Comparison of ENCODE assay signal across 8 cellular contexts in genomic region chr1:38029725-38030511, GRCh38. TPM values are rescaled to one million over a fixed set of nuclear protein-coding genes. Genes with fewer than 3 reads are reported as not detected.
DNase-seq lines count a peak whose midpoint lies in the region; ATAC-seq, FAIRE-seq and TF ChIP-seq lines count a peak whose summit lies in the region.

No MANE protein-coding gene starts in this region.

- peak; percentile 80 for DNase-seq in GM13976 (ENCODE audit: low spot score)
- DNase-seq in RCC 7860 (ENCODE audit: low spot score) = peak; percentile 86
- DNase-seq in activated naive CD8-positive, alpha-beta T cell treated with anti-CD3 and anti-CD28 coated beads, Interleukin-2, amount 10 ng/mL, durations not matched to agents 7 days and 5 days = no peak
- DNase-seq in kidney tubule cell (ENCODE audit: low spot score) = peak; percentile 84
- DNase-seq in stimulated activated CD8-positive, alpha-beta memory T cell treated with anti-CD3 and anti-CD28 coated beads, Interleukin-4, amount 100 ng/mL, for 24 hours (ENCODE audit: low read depth) = peak; percentile 62
- DNase-seq in effector CD8-positive, alpha-beta T cell (lab: John Stamatoyannopoulos, UW) = no peak
- DNase-seq in OCI-M2 (lab: John Stamatoyannopoulos, UW; ENCODE audit: unreplicated experiment) = no peak

- POLR2A ChIA-PET in activated naive CD8-positive, alpha-beta T cell treated with anti-CD3 and anti-CD28 coated beads, Interleukin-2, amount 10 ng/mL, durations not matched to agents 7 days and 5 days (lab: Charles Lee) = no interaction called here

- ATAC-seq in HG02610 (IDR thresholded peaks at IDR 0.05; ENCODE audit: unreplicated experiment) = peak; percentile 47
- peak; percentile 70 for ATAC-seq in activated naive CD8-positive, alpha-beta T cell treated with anti-CD3 and anti-CD28 coated beads, Interleukin-2, amount 10 ng/mL, durations not matched to agents 7 days and 5 days (ENCODE audit: low read depth)

- no peak for TF ChIP-seq CTCF in GM13976 (IDR thresholded peaks at IDR 0.05; ENCODE audit: borderline replicate concordance, control extremely low read depth, extremely low read depth, insufficient read depth, missing control alignments)

- no peaks in the 10 kb centered on the region for H3K36me3 Mint-ChIP-seq in activated naive CD8-positive, alpha-beta T cell treated with anti-CD3 and anti-CD28 coated beads, Interleukin-2, amount 10 ng/mL, durations not matched to agents 7 days and 5 days

- H3K9me3 Mint-ChIP-seq in activated naive CD8-positive, alpha-beta T cell treated with anti-CD3 and anti-CD28 coated beads, Interleukin-2, amount 10 ng/mL, durations not matched to agents 7 days and 5 days = no peaks in the 10 kb centered on the region

- FAIRE-seq in RCC 7860 (lab: Jason Lieb, UNC) = peak; percentile 63

- peak overlapping the region; percentile 68 for H3K27ac Mint-ChIP-seq in activated naive CD8-positive, alpha-beta T cell treated with anti-CD3 and anti-CD28 coated beads, Interleukin-2, amount 10 ng/mL, durations not matched to agents 7 days and 5 days

- H3K27me3 Mint-ChIP-seq in activated naive CD8-positive, alpha-beta T cell treated with anti-CD3 and anti-CD28 coated beads, Interleukin-2, amount 10 ng/mL, durations not matched to agents 7 days and 5 days = peaks cover 3% of the 10 kb centered on the region

- in situ Hi-C loops in GM13976 (cut with MboI; ENCODE audit: low sequenced_read_pairs, unreplicated experiment) = loop anchor here (10.0 to 25.0 kb wide), 2 partner anchors 555 to 782 kb away; no protein-coding TSS in a partner anchor

- peaks cover 30% of the 10 kb centered on the region for H3K4me1 Mint-ChIP-seq in activated naive CD8-positive, alpha-beta T cell treated with anti-CD3 and anti-CD28 coated beads, Interleukin-2, amount 10 ng/mL, durations not matched to agents 7 days and 5 days

- peak overlapping the region; percentile 54 for H3K4me3 Mint-ChIP-seq in activated naive CD8-positive, alpha-beta T cell treated with anti-CD3 and anti-CD28 coated beads, Interleukin-2, amount 10 ng/mL, durations not matched to agents 7 days and 5 days

RNA-seq across cellular contexts. Expression of gene POU3F1, which starts 16.7 kb away (rescaled TPM):
- total RNA-seq in activated naive CD8-positive, alpha-beta T cell treated with anti-CD3 and anti-CD28 coated beads, Interleukin-2, amount 10 ng/mL, durations not matched to agents 7 days and 5 days = under 1 TPM; 0.83 to 0.88 TPM

RNA-seq across cellular contexts. Expression of gene UTP11, which starts 17.4 kb away (rescaled TPM):
- 10 to 100 TPM; 27.5 to 28.8 TPM for total RNA-seq in activated naive CD8-positive, alpha-beta T cell treated with anti-CD3 and anti-CD28 coated beads, Interleukin-2, amount 10 ng/mL, durations not matched to agents 7 days and 5 days

RNA-seq across cellular contexts. Expression of gene FHL3, which starts 24.6 kb away (rescaled TPM):
- total RNA-seq in activated naive CD8-positive, alpha-beta T cell treated with anti-CD3 and anti-CD28 coated beads, Interleukin-2, amount 10 ng/mL, durations not matched to agents 7 days and 5 days = 10 to 100 TPM; 14.6 to 14.7 TPM

RNA-seq across cellular contexts. Expression of gene SF3A3, which starts 40.1 kb away (rescaled TPM):
- total RNA-seq in activated naive CD8-positive, alpha-beta T cell treated with anti-CD3 and anti-CD28 coated beads, Interleukin-2, amount 10 ng/mL, durations not matched to agents 7 days and 5 days = 10 to 100 TPM; 67.8 to 70.9 TPM

Comparison
In these comparisons a context has a peak if more than half of its experiments do, and no peak if none do; other contexts are left out.
1. DNase-seq: peak in GM13976 (single experiment), RCC 7860 (single experiment), kidney tubule cell (single experiment) and stimulated activated CD8-positive, alpha-beta memory T cell treated with anti-CD3 and anti-CD28 coated beads, Interleukin-4, amount 100 ng/mL, for 24 hours (single experiment); none in activated naive CD8-positive, alpha-beta T cell treated with anti-CD3 and anti-CD28 coated beads, Interleukin-2, amount 10 ng/mL, durations not matched to agents 7 days and 5 days (single experiment), effector CD8-positive, alpha-beta T cell (single experiment) and OCI-M2 (single experiment).